In the genomic region with DNA sequence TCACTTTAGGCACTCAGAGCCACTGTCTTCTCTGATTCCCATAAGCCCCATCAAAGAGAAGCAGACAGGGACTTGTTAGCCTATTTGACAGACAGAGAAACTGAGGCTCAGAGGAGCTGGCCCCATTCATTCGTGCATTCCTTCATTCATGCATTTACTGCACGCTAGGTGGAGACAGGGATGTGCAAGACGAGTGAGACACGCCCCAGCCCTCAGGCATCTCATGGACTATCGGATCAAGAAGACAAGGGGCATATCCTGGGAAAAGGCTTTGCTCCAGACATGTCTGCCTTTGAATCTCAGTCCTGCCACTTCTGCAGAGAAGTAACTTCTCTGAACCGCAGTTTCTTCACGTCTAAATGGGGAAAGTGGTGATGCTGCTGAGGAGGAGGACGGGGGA, we compare ENCODE assay signal across 1 cellular context.
TF ChIP-seq lines count a peak whose summit lies in the region.

No MANE protein-coding gene starts in this region.

TF ChIP-seq in GM12878, 131 proteins besides CTCF, POLR2A, EP300 and RAD21:
- no peak for TF ChIP-seq NR2C1 (IDR thresholded peaks at IDR 0.05)
- TF ChIP-seq SMC3 (IDR thresholded peaks at IDR 0.05; ENCODE audit: borderline replicate concordance, low read length): no peak
- TF ChIP-seq, protein P1, sequence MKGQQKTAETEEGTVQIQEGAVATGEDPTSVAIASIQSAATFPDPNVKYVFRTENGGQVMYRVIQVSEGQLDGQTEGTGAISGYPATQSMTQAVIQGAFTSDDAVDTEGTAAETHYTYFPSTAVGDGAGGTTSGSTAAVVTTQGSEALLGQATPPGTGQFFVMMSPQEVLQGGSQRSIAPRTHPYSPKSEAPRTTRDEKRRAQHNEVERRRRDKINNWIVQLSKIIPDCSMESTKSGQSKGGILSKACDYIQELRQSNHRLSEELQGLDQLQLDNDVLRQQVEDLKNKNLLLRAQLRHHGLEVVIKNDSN (IDR thresholded peaks at IDR 0.05; ENCODE audit: borderline replicate concordance, extremely low read length, insufficient read depth, low read depth, low read length): no peak
- TF ChIP-seq MXI1 (IDR thresholded peaks at IDR 0.05; ENCODE audit: low read depth, low read length): no peak
- TF ChIP-seq YBX1 (IDR thresholded peaks at IDR 0.05): no peak
- TF ChIP-seq, protein P2, sequence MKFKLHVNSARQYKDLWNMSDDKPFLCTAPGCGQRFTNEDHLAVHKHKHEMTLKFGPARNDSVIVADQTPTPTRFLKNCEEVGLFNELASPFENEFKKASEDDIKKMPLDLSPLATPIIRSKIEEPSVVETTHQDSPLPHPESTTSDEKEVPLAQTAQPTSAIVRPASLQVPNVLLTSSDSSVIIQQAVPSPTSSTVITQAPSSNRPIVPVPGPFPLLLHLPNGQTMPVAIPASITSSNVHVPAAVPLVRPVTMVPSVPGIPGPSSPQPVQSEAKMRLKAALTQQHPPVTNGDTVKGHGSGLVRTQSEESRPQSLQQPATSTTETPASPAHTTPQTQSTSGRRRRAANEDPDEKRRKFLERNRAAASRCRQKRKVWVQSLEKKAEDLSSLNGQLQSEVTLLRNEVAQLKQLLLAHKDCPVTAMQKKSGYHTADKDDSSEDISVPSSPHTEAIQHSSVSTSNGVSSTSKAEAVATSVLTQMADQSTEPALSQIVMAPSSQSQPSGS (IDR thresholded peaks at IDR 0.05; ENCODE audit: low read length): no peak
- TF ChIP-seq, protein P3, sequence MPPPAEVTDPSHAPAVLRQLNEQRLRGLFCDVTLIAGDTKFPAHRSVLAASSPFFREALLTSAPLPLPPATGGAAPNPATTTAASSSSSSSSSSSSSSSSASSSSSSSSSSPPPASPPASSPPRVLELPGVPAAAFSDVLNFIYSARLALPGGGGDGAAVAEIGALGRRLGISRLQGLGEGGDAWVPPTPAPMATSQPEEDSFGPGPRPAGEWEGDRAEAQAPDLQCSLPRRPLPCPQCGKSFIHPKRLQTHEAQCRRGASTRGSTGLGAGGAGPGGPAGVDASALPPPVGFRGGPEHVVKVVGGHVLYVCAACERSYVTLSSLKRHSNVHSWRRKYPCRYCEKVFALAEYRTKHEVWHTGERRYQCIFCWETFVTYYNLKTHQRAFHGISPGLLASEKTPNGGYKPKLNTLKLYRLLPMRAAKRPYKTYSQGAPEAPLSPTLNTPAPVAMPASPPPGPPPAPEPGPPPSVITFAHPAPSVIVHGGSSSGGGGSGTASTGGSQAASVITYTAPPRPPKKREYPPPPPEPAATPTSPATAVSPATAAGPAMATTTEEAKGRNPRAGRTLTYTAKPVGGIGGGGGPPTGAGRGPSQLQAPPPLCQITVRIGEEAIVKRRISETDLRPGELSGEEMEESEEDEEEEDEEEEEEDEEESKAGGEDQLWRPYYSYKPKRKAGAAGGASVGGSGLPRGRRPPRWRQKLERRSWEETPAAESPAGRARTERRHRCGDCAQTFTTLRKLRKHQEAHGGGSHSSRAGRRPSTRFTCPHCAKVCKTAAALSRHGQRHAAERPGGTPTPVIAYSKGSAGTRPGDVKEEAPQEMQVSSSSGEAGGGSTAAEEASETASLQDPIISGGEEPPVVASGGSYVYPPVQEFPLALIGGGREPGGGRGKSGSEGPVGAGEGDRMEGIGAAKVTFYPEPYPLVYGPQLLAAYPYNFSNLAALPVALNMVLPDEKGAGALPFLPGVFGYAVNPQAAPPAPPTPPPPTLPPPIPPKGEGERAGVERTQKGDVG (CRISPR knock-in tag; IDR thresholded peaks at IDR 0.05): no peak
- no peak for TF ChIP-seq CHD1 (IDR thresholded peaks at IDR 0.05; ENCODE audit: low read depth, low read length)
- TF ChIP-seq, protein P4, sequence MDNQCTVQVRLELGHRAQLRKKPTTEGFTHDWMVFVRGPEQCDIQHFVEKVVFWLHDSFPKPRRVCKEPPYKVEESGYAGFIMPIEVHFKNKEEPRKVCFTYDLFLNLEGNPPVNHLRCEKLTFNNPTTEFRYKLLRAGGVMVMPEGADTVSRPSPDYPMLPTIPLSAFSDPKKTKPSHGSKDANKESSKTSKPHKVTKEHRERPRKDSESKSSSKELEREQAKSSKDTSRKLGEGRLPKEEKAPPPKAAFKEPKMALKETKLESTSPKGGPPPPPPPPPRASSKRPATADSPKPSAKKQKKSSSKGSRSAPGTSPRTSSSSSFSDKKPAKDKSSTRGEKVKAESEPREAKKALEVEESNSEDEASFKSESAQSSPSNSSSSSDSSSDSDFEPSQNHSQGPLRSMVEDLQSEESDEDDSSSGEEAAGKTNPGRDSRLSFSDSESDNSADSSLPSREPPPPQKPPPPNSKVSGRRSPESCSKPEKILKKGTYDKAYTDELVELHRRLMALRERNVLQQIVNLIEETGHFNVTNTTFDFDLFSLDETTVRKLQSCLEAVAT (IDR thresholded peaks at IDR 0.05): no peak
- no peak for TF ChIP-seq ASH2L (IDR thresholded peaks at IDR 0.05; ENCODE audit: borderline replicate concordance, low read depth)
- no peak for TF ChIP-seq NFYA (IDR thresholded peaks at IDR 0.05; ENCODE audit: borderline replicate concordance, low read depth, low read length)
- TF ChIP-seq CHD4 (IDR thresholded peaks at IDR 0.05): no peak
- no peak for TF ChIP-seq POLR2AphosphoS5 (IDR thresholded peaks at IDR 0.05; ENCODE audit: low read length)
- TF ChIP-seq, protein P5, sequence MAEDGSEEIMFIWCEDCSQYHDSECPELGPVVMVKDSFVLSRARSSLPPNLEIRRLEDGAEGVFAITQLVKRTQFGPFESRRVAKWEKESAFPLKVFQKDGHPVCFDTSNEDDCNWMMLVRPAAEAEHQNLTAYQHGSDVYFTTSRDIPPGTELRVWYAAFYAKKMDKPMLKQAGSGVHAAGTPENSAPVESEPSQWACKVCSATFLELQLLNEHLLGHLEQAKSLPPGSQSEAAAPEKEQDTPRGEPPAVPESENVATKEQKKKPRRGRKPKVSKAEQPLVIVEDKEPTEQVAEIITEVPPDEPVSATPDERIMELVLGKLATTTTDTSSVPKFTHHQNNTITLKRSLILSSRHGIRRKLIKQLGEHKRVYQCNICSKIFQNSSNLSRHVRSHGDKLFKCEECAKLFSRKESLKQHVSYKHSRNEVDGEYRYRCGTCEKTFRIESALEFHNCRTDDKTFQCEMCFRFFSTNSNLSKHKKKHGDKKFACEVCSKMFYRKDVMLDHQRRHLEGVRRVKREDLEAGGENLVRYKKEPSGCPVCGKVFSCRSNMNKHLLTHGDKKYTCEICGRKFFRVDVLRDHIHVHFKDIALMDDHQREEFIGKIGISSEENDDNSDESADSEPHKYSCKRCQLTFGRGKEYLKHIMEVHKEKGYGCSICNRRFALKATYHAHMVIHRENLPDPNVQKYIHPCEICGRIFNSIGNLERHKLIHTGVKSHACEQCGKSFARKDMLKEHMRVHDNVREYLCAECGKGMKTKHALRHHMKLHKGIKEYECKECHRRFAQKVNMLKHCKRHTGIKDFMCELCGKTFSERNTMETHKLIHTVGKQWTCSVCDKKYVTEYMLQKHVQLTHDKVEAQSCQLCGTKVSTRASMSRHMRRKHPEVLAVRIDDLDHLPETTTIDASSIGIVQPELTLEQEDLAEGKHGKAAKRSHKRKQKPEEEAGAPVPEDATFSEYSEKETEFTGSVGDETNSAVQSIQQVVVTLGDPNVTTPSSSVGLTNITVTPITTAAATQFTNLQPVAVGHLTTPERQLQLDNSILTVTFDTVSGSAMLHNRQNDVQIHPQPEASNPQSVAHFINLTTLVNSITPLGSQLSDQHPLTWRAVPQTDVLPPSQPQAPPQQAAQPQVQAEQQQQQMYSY (CRISPR knock-in tag; IDR thresholded peaks at IDR 0.05): no peak
- no peak for TF ChIP-seq CREM (IDR thresholded peaks at IDR 0.05; ENCODE audit: low read depth)
- no peak for TF ChIP-seq ZNF384 (IDR thresholded peaks at IDR 0.05; ENCODE audit: borderline replicate concordance, low read depth, low read length)
- TF ChIP-seq, protein P6, sequence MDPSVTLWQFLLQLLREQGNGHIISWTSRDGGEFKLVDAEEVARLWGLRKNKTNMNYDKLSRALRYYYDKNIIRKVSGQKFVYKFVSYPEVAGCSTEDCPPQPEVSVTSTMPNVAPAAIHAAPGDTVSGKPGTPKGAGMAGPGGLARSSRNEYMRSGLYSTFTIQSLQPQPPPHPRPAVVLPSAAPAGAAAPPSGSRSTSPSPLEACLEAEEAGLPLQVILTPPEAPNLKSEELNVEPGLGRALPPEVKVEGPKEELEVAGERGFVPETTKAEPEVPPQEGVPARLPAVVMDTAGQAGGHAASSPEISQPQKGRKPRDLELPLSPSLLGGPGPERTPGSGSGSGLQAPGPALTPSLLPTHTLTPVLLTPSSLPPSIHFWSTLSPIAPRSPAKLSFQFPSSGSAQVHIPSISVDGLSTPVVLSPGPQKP (IDR thresholded peaks at IDR 0.05; ENCODE audit: low read depth, low read length): no peak
- no peak for TF ChIP-seq MTA2 (IDR thresholded peaks at IDR 0.05; ENCODE audit: low read depth)
- no peak for TF ChIP-seq BCL11A (IDR thresholded peaks at IDR 0.05; ENCODE audit: low read depth, low read length)
